ENCODE assay signal across 18 cellular contexts in the genomic region with DNA sequence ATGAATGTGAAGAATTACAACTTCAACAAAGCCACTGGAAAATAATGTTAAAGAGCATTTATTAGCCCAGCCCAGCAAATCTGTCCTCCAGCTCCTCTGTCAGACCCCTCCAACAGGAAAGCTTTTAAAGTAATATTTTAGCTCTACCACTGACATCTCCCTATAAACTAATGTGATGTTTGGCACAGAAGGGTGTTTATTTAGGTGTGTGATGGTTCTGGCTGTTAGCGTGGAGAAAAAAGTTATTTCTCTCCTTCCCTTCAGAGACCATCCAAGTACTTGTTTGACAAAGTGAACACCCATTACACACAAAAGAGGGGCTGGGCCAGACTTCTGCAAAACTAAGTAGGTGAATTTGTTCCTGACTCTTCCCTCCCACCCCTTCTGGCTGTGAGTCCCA.
DNase-seq lines count a peak whose midpoint lies in the region; TF ChIP-seq lines count a peak whose summit lies in the region.
"Had no signal": no experiment of that assay in that cellular context is flagged by ENCODE, and none has a peak within 500 bp of the region (broad histone marks: within the 10 kb centered on the region; RNA-seq: fewer than 3 reads in every experiment).

No MANE protein-coding gene starts in this region.

- H4K20me1 ChIP-seq in OCI-LY7 (ENCODE audit: insufficient read depth, low read length) (no peaks in the 10 kb centered on the region), osteoblast (ENCODE audit: insufficient read depth, low read length) (no peaks in the 10 kb centered on the region)

- CTCF ChIA-PET in OCI-LY7 (lab: Charles Lee; ENCODE audit: unreplicated experiment): no interaction called here

- DNase-seq in OCI-LY7 (ENCODE audit: low spot score) (no peak), fibroblast of the aortic adventitia (ENCODE audit: low read depth) (peak; percentile 26), osteoblast (ENCODE audit: insufficient read length, low spot score, missing footprints) (no peak), endodermal cell (no peak), head of caudate nucleus (no peak), SKM-1 treated with dmso at 0.1 percent for 144 hours (lab: John Stamatoyannopoulos, UW; ENCODE audit: unreplicated experiment) (no peak), NCI-H2227 treated with DMSO at 0.1 percent for 48 hours (lab: John Stamatoyannopoulos, UW) (no peak)
- DNase-seq: BE2C; CD4-positive, alpha-beta memory T cell; DMS153; DMS79 treated with DMSO at 0.1 percent for 48 hours; EL; GM23248; H9; IMR-90 had no signal

- H3K9me3 ChIP-seq in OCI-LY7 (ENCODE audit: low read length): peaks cover 4% of the 10 kb centered on the region; the same call in 1 of the 2 replicates
- no peaks in the 10 kb centered on the region for H3K9me3 ChIP-seq in osteoblast (ENCODE audit: low read depth, low read length)
- no peaks in the 10 kb centered on the region for H3K9me3 ChIP-seq in stomach smooth muscle (ENCODE audit: control insufficient read depth in 2 of 2, low read length in 2 of 2)
- no peaks in the 10 kb centered on the region for H3K9me3 ChIP-seq in endodermal cell (ENCODE audit: control insufficient read depth, low read length)
- H3K9me3 ChIP-seq: A549, BE2C had no signal

- no peaks in the 10 kb centered on the region for H3K4me1 Mint-ChIP-seq in endodermal cell
- H3K4me1 Mint-ChIP-seq: CD4-positive, alpha-beta memory T cell had no signal

- H3K36me3 ChIP-seq in OCI-LY7 (ENCODE audit: insufficient read depth, low read length) (no peaks in the 10 kb centered on the region), osteoblast (ENCODE audit: insufficient read depth, low read length) (no peaks in the 10 kb centered on the region), stomach smooth muscle (ENCODE audit: control insufficient read depth in 2 of 2, insufficient read depth in 2 of 2, low read length in 2 of 2) (no peaks in the 10 kb centered on the region), endodermal cell (ENCODE audit: control insufficient read depth, insufficient read depth, low read length) (no peaks in the 10 kb centered on the region)
- H3K36me3 ChIP-seq: BE2C had no signal

- H3K27ac Mint-ChIP-seq in endodermal cell: no peak overlapping the region
- H3K27ac Mint-ChIP-seq: CD4-positive, alpha-beta memory T cell; H9 had no signal

- no peaks in the 10 kb centered on the region for H3K27me3 Mint-ChIP-seq in endodermal cell (ENCODE audit: insufficient read depth)

- intact Hi-C loops in OCI-LY7 (cut with micrococcal nuclease; ENCODE audit: unreplicated experiment): no loop called here
- intact Hi-C loops in head of caudate nucleus (cut with DNase I): no loop called here

- TF ChIP-seq CTCF in OCI-LY7 (conservative IDR thresholded peaks at IDR 0.05; ENCODE audit: low read length): no peak
- no peak for TF ChIP-seq CTCF in fibroblast of the aortic adventitia (IDR thresholded peaks at IDR 0.05; ENCODE audit: insufficient read depth, low read length)
- TF ChIP-seq CTCF in osteoblast (IDR thresholded peaks at IDR 0.05; ENCODE audit: extremely low read depth, low read depth, low read length): no peak
- no peak for TF ChIP-seq CTCF in endodermal cell (conservative IDR thresholded peaks at IDR 0.05)

- H3K27ac ChIP-seq in OCI-LY7 (ENCODE audit: low read depth, low read length, poor library complexity, severe bottlenecking) (no peak overlapping the region), osteoblast (ENCODE audit: low read depth, low read length) (no peak overlapping the region), stomach smooth muscle (ENCODE audit: low read length) (peak overlapping the region; percentile 46), endodermal cell (ENCODE audit: low read depth, low read length) (no peak overlapping the region)
- H3K27ac ChIP-seq: A549, C4-2B, GM23248 had no signal

- no peaks in the 10 kb centered on the region for H3K79me2 ChIP-seq in OCI-LY7 (ENCODE audit: insufficient read depth, low read depth, low read length)
- no peaks in the 10 kb centered on the region for H3K79me2 ChIP-seq in osteoblast (ENCODE audit: insufficient read depth, low read length)

- no peaks in the 10 kb centered on the region for H3K9me2 ChIP-seq in OCI-LY7 (ENCODE audit: insufficient read depth, low read length)

- WGBS in endodermal cell (ENCODE audit: insufficient coverage in 1 of 2, insufficient read length in 1 of 2), 2 experiments: 100% methylated on average over 1 of the region's 1 CpG; no CpG with 5 or more reads in 1 of the 2 experiments

- H3K4me1 ChIP-seq in OCI-LY7 (ENCODE audit: insufficient read depth, low read length, poor library complexity, severe bottlenecking) (peaks cover 74% of the 10 kb centered on the region), osteoblast (ENCODE audit: insufficient read depth, low read length) (no peaks in the 10 kb centered on the region), stomach smooth muscle (ENCODE audit: control insufficient read depth, insufficient read depth, low read length) (peaks cover 10% of the 10 kb centered on the region), endodermal cell (ENCODE audit: control insufficient read depth, insufficient read depth, low read length) (no peaks in the 10 kb centered on the region)
- H3K4me1 ChIP-seq: A549, BE2C had no signal

- H3K4me2 ChIP-seq in OCI-LY7 (ENCODE audit: low read length) (no peak overlapping the region), osteoblast (ENCODE audit: insufficient read depth, low read length) (no peak overlapping the region)
- H3K4me2 ChIP-seq: A549 had no signal

- POLR2A ChIA-PET in OCI-LY7 (lab: Charles Lee): no interaction called here

- H2AFZ ChIP-seq in OCI-LY7 (ENCODE audit: low read length) (peak overlapping the region; percentile 42; the same call in 1 of the 2 replicates), osteoblast (ENCODE audit: low read length) (peak overlapping the region; percentile 49)
- H2AFZ ChIP-seq: GM23248 had no signal

- H3K36me3 Mint-ChIP-seq in endodermal cell (ENCODE audit: low read depth): no peaks in the 10 kb centered on the region
- H3K36me3 Mint-ChIP-seq: CD4-positive, alpha-beta memory T cell had no signal

- H3K4me3 Mint-ChIP-seq in endodermal cell: no peak overlapping the region
- H3K4me3 Mint-ChIP-seq: CD4-positive, alpha-beta memory T cell; H9 had no signal

- H3K4me3 ChIP-seq in OCI-LY7 (ENCODE audit: low read depth, low read length, poor library complexity, severe bottlenecking) (no peak overlapping the region), fibroblast of the aortic adventitia (ENCODE audit: low read depth, low read length) (no peak overlapping the region), osteoblast (ENCODE audit: insufficient read depth, low read length) (no peak overlapping the region), stomach smooth muscle (ENCODE audit: low read length in 2 of 2) (no peak overlapping the region), endodermal cell (ENCODE audit: low read length) (no peak overlapping the region)
- H3K4me3 ChIP-seq: A549, GM23248 had no signal

- H3K27me3 ChIP-seq in osteoblast (ENCODE audit: insufficient read depth, low read length): no peaks in the 10 kb centered on the region
- H3K27me3 ChIP-seq in stomach smooth muscle (ENCODE audit: control insufficient read depth in 1 of 2, insufficient read depth in 2 of 2, low read length in 2 of 2): no peaks in the 10 kb centered on the region
- no peaks in the 10 kb centered on the region for H3K27me3 ChIP-seq in endodermal cell (ENCODE audit: control insufficient read depth, insufficient read depth, low read length, poor library complexity, severe bottlenecking)
- H3K27me3 ChIP-seq: BE2C had no signal

- no peaks in the 10 kb centered on the region for H3K9me3 Mint-ChIP-seq in endodermal cell
- H3K9me3 Mint-ChIP-seq: H9 had no signal

- no peak overlapping the region for H3K9ac ChIP-seq in stomach smooth muscle (ENCODE audit: low read length in 2 of 2)
- H3K9ac ChIP-seq in endodermal cell (ENCODE audit: extremely low read depth, low read length, poor library complexity, severe bottlenecking): no peak overlapping the region
- H3K9ac ChIP-seq: GM23248 had no signal

- BruUV-seq in OCI-LY7 (replicated peaks; lab: Mats Ljungman, UMichigan): no TSS peak
